ENCODE assay signal across 8 cellular contexts in genomic region chr6:85641522-85641915, GRCh38. TPM values are rescaled to one million over a fixed set of nuclear protein-coding genes. Genes with fewer than 3 reads are reported as not detected.
A peak's percentile ranks its signal among the peaks of the same experiment; 100 is the strongest.
DNase-seq lines count a peak whose midpoint lies in the region; ATAC-seq, FAIRE-seq and TF ChIP-seq lines count a peak whose summit lies in the region.

No MANE protein-coding gene starts in this region.

- intact Hi-C loops in dendritic cell treated with granulocyte-macrophage colony-stimulating factor and Interleukin-4, amounts not matched to agents 40 ng/mL and 50 ng/mL, for 4 days (cut with micrococcal nuclease): no loop called here

- H3K27ac Mint-ChIP-seq in dendritic cell treated with granulocyte-macrophage colony-stimulating factor and Interleukin-4, amounts not matched to agents 40 ng/mL and 50 ng/mL, for 4 days: peak overlapping the region; percentile 100

- H3K4me3 Mint-ChIP-seq in dendritic cell treated with granulocyte-macrophage colony-stimulating factor and Interleukin-4, amounts not matched to agents 40 ng/mL and 50 ng/mL, for 4 days: peak overlapping the region; percentile 99

- H3K27me3 Mint-ChIP-seq in dendritic cell treated with granulocyte-macrophage colony-stimulating factor and Interleukin-4, amounts not matched to agents 40 ng/mL and 50 ng/mL, for 4 days: no peaks in the 10 kb centered on the region

- DNase-seq in GM06990 (ENCODE audit: extremely low read depth, insufficient read length): no peak
- DNase-seq in NCI-H774 (lab: John Stamatoyannopoulos, UW): peak; percentile 63
- DNase-seq in myocyte (ENCODE audit: low read depth): peak; percentile 28
- DNase-seq in GM12892 (ENCODE audit: insufficient read length): no peak
- no peak for DNase-seq in GDM1 (lab: John Stamatoyannopoulos, UW)
- no peak for DNase-seq in activated CD4-positive, CD25-positive, alpha-beta regulatory T cell treated with anti-CD3 and anti-CD28 coated beads, Interleukin-2, amount 50 U/mL, for 72 hours

- no peak for TF ChIP-seq POLR2A in GM12892 (IDR thresholded peaks at IDR 0.05; ENCODE audit: low read depth, low read length)

- H3K36me3 ChIP-seq in GM06990 (ENCODE audit: control insufficient read depth, insufficient read depth, low read length): peaks cover 7% of the 10 kb centered on the region

- no peaks in the 10 kb centered on the region for H3K27me3 ChIP-seq in GM06990 (replicated peaks; ENCODE audit: control insufficient read depth, insufficient read depth, low read length)

- FAIRE-seq in GM12892 (lab: Jason Lieb, UNC): no peak

- peaks cover 58% of the 10 kb centered on the region for H3K4me1 Mint-ChIP-seq in dendritic cell treated with granulocyte-macrophage colony-stimulating factor and Interleukin-4, amounts not matched to agents 40 ng/mL and 50 ng/mL, for 4 days (ENCODE audit: low read depth)

- H3K36me3 Mint-ChIP-seq in dendritic cell treated with granulocyte-macrophage colony-stimulating factor and Interleukin-4, amounts not matched to agents 40 ng/mL and 50 ng/mL, for 4 days (ENCODE audit: low read depth): peaks cover 69% of the 10 kb centered on the region

- peaks cover 12% of the 10 kb centered on the region for H3K9me3 Mint-ChIP-seq in dendritic cell treated with granulocyte-macrophage colony-stimulating factor and Interleukin-4, amounts not matched to agents 40 ng/mL and 50 ng/mL, for 4 days

- peak overlapping the region; percentile 100 for H3K4me3 ChIP-seq in GM06990 (replicated peaks; ENCODE audit: low read depth, low read length)

- no peak for ATAC-seq in GM19467 (IDR thresholded peaks at IDR 0.05; ENCODE audit: unreplicated experiment)

- no peak for TF ChIP-seq CTCF in GM06990 (IDR thresholded peaks at IDR 0.05; ENCODE audit: insufficient read depth, low read length, poor library complexity, severe bottlenecking)

RNA-seq across cellular contexts. Expression of gene SYNCRIP, which starts 1.2 kb away (rescaled TPM):
- 76.5 and 91.3 TPM in 2 replicates for total RNA-seq in myocyte
- 66.1 TPM for polyA plus RNA-seq in myocyte (2012)
- polyA plus RNA-seq in GM12892 (2012; ENCODE audit: missing spikeins): 95.0 TPM

RNA-seq across cellular contexts. Expression of gene SNX14, which starts 47.9 kb away (rescaled TPM):
- total RNA-seq in myocyte: 78.3 and 82.6 TPM in 2 replicates
- polyA plus RNA-seq in myocyte (2012): 39.8 TPM
- 70.1 TPM for polyA plus RNA-seq in GM12892 (2012; ENCODE audit: missing spikeins)

Comparison
In these comparisons a context has a peak if more than half of its experiments do, and no peak if none do; other contexts are left out.
1. DNase-seq: peak in NCI-H774 (single experiment) and myocyte (single experiment); none in GM06990 (single experiment), GM12892 (single experiment), GDM1 (single experiment) and activated CD4-positive, CD25-positive, alpha-beta regulatory T cell treated with anti-CD3 and anti-CD28 coated beads, Interleukin-2, amount 50 U/mL, for 72 hours (single experiment).